Comparison of ENCODE assay signal across 22 cellular contexts in genomic region chr4:55517526-55518229, GRCh38. TPM values are rescaled to one million over a fixed set of nuclear protein-coding genes. Genes with fewer than 3 reads are reported as not detected.
DNase-seq lines count a peak whose midpoint lies in the region; ATAC-seq and TF ChIP-seq lines count a peak whose summit lies in the region.
"Had no signal": no experiment of that assay in that cellular context is flagged by ENCODE, and none has a peak within 500 bp of the region (broad histone marks: within the 10 kb centered on the region; RNA-seq: fewer than 3 reads in every experiment).

No MANE protein-coding gene starts in this region.

- no peak overlapping the region for H3T11ph ChIP-seq in H9 (ENCODE audit: low read length)

- no peaks in the 10 kb centered on the region for H3K23me2 ChIP-seq in H9 (ENCODE audit: insufficient read length, low read depth, low read length, poor library complexity, severe bottlenecking)

- H3K9ac ChIP-seq in H9 (ENCODE audit: extremely low read depth, insufficient read length, low read length), result no peak overlapping the region

- H3K18ac ChIP-seq in H9 (ENCODE audit: insufficient read length, low read depth, low read length), result no peak overlapping the region

- H4K91ac ChIP-seq in H9 (ENCODE audit: insufficient read length, low read depth, low read length), result no peak overlapping the region

- no peak overlapping the region for H2BK120ac ChIP-seq in H9 (ENCODE audit: low read depth, low read length, poor library complexity, severe bottlenecking)

- no peaks in the 10 kb centered on the region for H3K36me3 ChIP-seq in aorta (ENCODE audit: control insufficient read depth in 1 of 2, insufficient read depth in 2 of 2, low read length in 1 of 2)
- H3K36me3 ChIP-seq in Caco-2 (ENCODE audit: control insufficient read depth, insufficient read depth, low read length), result no peaks in the 10 kb centered on the region
- H3K36me3 ChIP-seq: esophagus muscularis mucosa, lower lobe of right lung had no signal

- H3K4me2 ChIP-seq in H9 (ENCODE audit: insufficient read depth, insufficient read length, low read length), result no peak overlapping the region

- H3K14ac ChIP-seq in H9 (ENCODE audit: insufficient read depth, low read length), result no peak overlapping the region

- no peak for TF ChIP-seq CTCF in GM12875 (IDR thresholded peaks at IDR 0.05; ENCODE audit: borderline replicate concordance, insufficient read depth, low read depth, low read length)
- no peak for TF ChIP-seq CTCF in H9 (conservative IDR thresholded peaks at IDR 0.05)
- no peak for TF ChIP-seq CTCF in Caco-2 (IDR thresholded peaks at IDR 0.05; ENCODE audit: insufficient read depth in 1 of 2, low read depth in 1 of 2, low read length in 1 of 2, severe bottlenecking in 1 of 2, unreplicated experiment in 1 of 2)

- H3K4me1 ChIP-seq in aorta (ENCODE audit: control insufficient read depth in 1 of 2, insufficient read depth in 2 of 2, low read length in 2 of 2), result no peaks in the 10 kb centered on the region
- H3K4me1 ChIP-seq in H9 (ENCODE audit: insufficient read depth, low read length), result no peaks in the 10 kb centered on the region
- no peaks in the 10 kb centered on the region for H3K4me1 ChIP-seq in Caco-2
- H3K4me1 ChIP-seq: lower lobe of right lung had no signal

- H2BK20ac ChIP-seq in H9 (ENCODE audit: low read depth, low read length, poor library complexity, severe bottlenecking), result no peak overlapping the region

- H4K5ac ChIP-seq in H9 (ENCODE audit: insufficient read length, low read depth, low read length), result no peak overlapping the region

- H3K23ac ChIP-seq in H9 (ENCODE audit: insufficient read length, low read depth, low read length), result no peak overlapping the region

- no TSS peak for BruUV-seq in Caco-2 (replicated peaks; lab: Mats Ljungman, UMichigan)

- H4K8ac ChIP-seq in H9 (replicated peaks; ENCODE audit: insufficient read length, low read depth, low read length), result no peak overlapping the region

- CTCF ChIA-PET in Caco-2 (lab: Charles Lee), result no interaction called here
- CTCF ChIA-PET in activated CD4-positive, alpha-beta memory T cell treated with anti-CD3 and anti-CD28 coated beads for 36 hours (lab: Charles Lee), result no interaction called here

- no peak overlapping the region for H3K27ac Mint-ChIP-seq in H9
- no peak overlapping the region for H3K27ac Mint-ChIP-seq in Caco-2 (ENCODE audit: unreplicated experiment)
- H3K27ac Mint-ChIP-seq in activated CD4-positive, alpha-beta memory T cell treated with anti-CD3 and anti-CD28 coated beads for 36 hours, result no peak overlapping the region
- H3K27ac Mint-ChIP-seq: nephron, type B pancreatic cell had no signal

- H4K20me1 ChIP-seq in H9 (ENCODE audit: control insufficient read depth, insufficient read depth, insufficient read length), result no peaks in the 10 kb centered on the region

- H3K27me3 ChIP-seq in aorta (ENCODE audit: control insufficient read depth in 1 of 2, insufficient read depth in 2 of 2, low read length in 1 of 2) (no peaks in the 10 kb centered on the region), H9 (ENCODE audit: insufficient read depth, low read length) (no peaks in the 10 kb centered on the region), Caco-2 (replicated peaks; ENCODE audit: control insufficient read depth, insufficient read depth, low read length) (no peaks in the 10 kb centered on the region)
- H3K27me3 ChIP-seq: esophagus muscularis mucosa had no signal

- H3K79me1 ChIP-seq in H9 (ENCODE audit: insufficient read depth, low read depth, low read length, poor library complexity, severe bottlenecking), result no peaks in the 10 kb centered on the region

- H3K9me3 ChIP-seq in aorta (ENCODE audit: control insufficient read depth, low read length) (no peaks in the 10 kb centered on the region), H9 (ENCODE audit: control insufficient read depth, low read depth, low read length) (no peaks in the 10 kb centered on the region), Caco-2 (no peaks in the 10 kb centered on the region)
- H3K9me3 ChIP-seq: esophagus muscularis mucosa, lower lobe of right lung had no signal

- WGBS in aorta, 2 donors, result 97% methylated on average over 2 of the region's 2 CpGs
- no CpG with 5 or more reads among the region's 2 CpGs for WGBS in H9 (ENCODE audit: extremely low coverage, insufficient read length, low lambda C conversion rate)

- H3K27me3 Mint-ChIP-seq in H9 (ENCODE audit: low read depth), result no peaks in the 10 kb centered on the region
- no peaks in the 10 kb centered on the region for H3K27me3 Mint-ChIP-seq in Caco-2 (ENCODE audit: insufficient read depth, unreplicated experiment)
- no peaks in the 10 kb centered on the region for H3K27me3 Mint-ChIP-seq in activated CD4-positive, alpha-beta memory T cell treated with anti-CD3 and anti-CD28 coated beads for 36 hours
- H3K27me3 Mint-ChIP-seq: type B pancreatic cell had no signal

- H2BK12ac ChIP-seq in H9 (ENCODE audit: insufficient read length, low read depth, low read length), result no peak overlapping the region

- no peak overlapping the region for H2BK15ac ChIP-seq in H9 (ENCODE audit: low read depth, low read length)

- no peak overlapping the region for H2AFZ ChIP-seq in H9 (ENCODE audit: low read length)

- H3K27ac ChIP-seq in aorta (ENCODE audit: low read depth in 1 of 2, low read length in 2 of 2) (no peak overlapping the region), H9 (ENCODE audit: insufficient read length, low read depth, low read length) (no peak overlapping the region)
- H3K27ac ChIP-seq: esophagus muscularis mucosa, lower lobe of right lung had no signal

- H3K56ac ChIP-seq in H9 (ENCODE audit: insufficient read length, low read depth, low read length), result no peak overlapping the region

- H3K4me3 ChIP-seq in GM12875 (ENCODE audit: low read depth, low read length), result peak overlapping the region; percentile 4
- H3K4me3 ChIP-seq in aorta (ENCODE audit: low read length in 2 of 2), result no peak overlapping the region
- H3K4me3 ChIP-seq in Caco-2 (ENCODE audit: low read depth, low read length), result no peak overlapping the region
- H3K4me3 ChIP-seq: esophagus muscularis mucosa, lower lobe of right lung had no signal

- POLR2A ChIA-PET in Caco-2 (lab: Charles Lee), result no interaction called here
- POLR2A ChIA-PET in activated CD4-positive, alpha-beta memory T cell treated with anti-CD3 and anti-CD28 coated beads for 36 hours (lab: Charles Lee), result no interaction called here

- H3K36me3 Mint-ChIP-seq in H9 (ENCODE audit: insufficient read depth in 1 of 3, low read depth in 3 of 3), result peaks cover 0 to 16% (median 11%) of the 10 kb centered on the region in 3 experiments; a peak in 5 of 7 replicates
- H3K36me3 Mint-ChIP-seq in Caco-2 (ENCODE audit: insufficient read depth, unreplicated experiment), result no peaks in the 10 kb centered on the region
- H3K36me3 Mint-ChIP-seq in activated CD4-positive, alpha-beta memory T cell treated with anti-CD3 and anti-CD28 coated beads for 36 hours, result peaks cover 8% of the 10 kb centered on the region

- H2BK5ac ChIP-seq in H9 (ENCODE audit: insufficient read length, low read length), result no peak overlapping the region

- no peak overlapping the region for H2AK5ac ChIP-seq in H9 (ENCODE audit: insufficient read length, low read length)

- H3K4me1 Mint-ChIP-seq in H9 (peaks cover 10% of the 10 kb centered on the region in 2 experiments), Caco-2 (ENCODE audit: low read depth, unreplicated experiment) (peaks cover 14% of the 10 kb centered on the region)
- H3K4me1 Mint-ChIP-seq in activated CD4-positive, alpha-beta memory T cell treated with anti-CD3 and anti-CD28 coated beads for 36 hours (ENCODE audit: low read depth), result peaks cover 6% of the 10 kb centered on the region
- H3K4me1 Mint-ChIP-seq: nephron had no signal

- H3K79me2 ChIP-seq in H9 (ENCODE audit: insufficient read depth, low read length), result peaks cover 2% of the 10 kb centered on the region; the same call in 1 of the 2 replicates

- ATAC-seq in GM19023 (IDR thresholded peaks at IDR 0.05; ENCODE audit: unreplicated experiment) (peak; percentile 54), GM21786 (IDR thresholded peaks at IDR 0.05; ENCODE audit: unreplicated experiment) (peak; percentile 62), HG03354 (IDR thresholded peaks at IDR 0.05; ENCODE audit: poor library complexity, severe bottlenecking, unreplicated experiment) (peak; percentile 72), aorta (ENCODE audit: low FRiP score) (no peak)
- ATAC-seq: lower lobe of right lung had no signal

- H3K4ac ChIP-seq in H9 (ENCODE audit: low read depth, low read length), result no peak overlapping the region

- no peak overlapping the region for H3K4me3 Mint-ChIP-seq in H9
- H3K4me3 Mint-ChIP-seq in Caco-2 (ENCODE audit: unreplicated experiment), result no peak overlapping the region
- H3K4me3 Mint-ChIP-seq in activated CD4-positive, alpha-beta memory T cell treated with anti-CD3 and anti-CD28 coated beads for 36 hours, result no peak overlapping the region
- H3K4me3 Mint-ChIP-seq: nephron, type B pancreatic cell had no signal

- intact Hi-C loops in aorta (cut with DNase I), result no loop called here
- intact Hi-C loops in Caco-2 (cut with micrococcal nuclease; ENCODE audit: unreplicated experiment), result no loop called here
- intact Hi-C loops in activated CD4-positive, alpha-beta memory T cell treated with anti-CD3 and anti-CD28 coated beads for 36 hours (cut with micrococcal nuclease), result no loop called here

- DNase-seq in aorta (no peak), H9 (no peak), Caco-2 (no peak)
- no peak for DNase-seq in activated CD4-positive, alpha-beta memory T cell treated with anti-CD3 and anti-CD28 coated beads for 36 hours
- DNase-seq: ACHN; activated effector memory CD4-positive, alpha-beta T cell treated with Interleukin-2 at 50 U/mL for 16 hours; COR-L47; dermis blood vessel endothelial cell; lower lobe of right lung; NCI-H1694; NCI-H774; retina; SHP77; stimulated activated CD4-positive, alpha-beta T cell treated with anti-CD3 and anti-CD28 coated beads, Interleukin-2, amount 100 ng/mL, for 24 hours; T1000 had no signal

- H3K9me3 Mint-ChIP-seq in H9 (peaks cover 3 to 9% of the 10 kb centered on the region in 2 experiments; a peak in 4 of 5 replicates), Caco-2 (ENCODE audit: unreplicated experiment) (peaks cover 9% of the 10 kb centered on the region)
- H3K9me3 Mint-ChIP-seq in activated CD4-positive, alpha-beta memory T cell treated with anti-CD3 and anti-CD28 coated beads for 36 hours, result peaks cover 2% of the 10 kb centered on the region

RNA-seq across cellular contexts. Expression of gene CLOCK, which starts 29.0 kb away (rescaled TPM):
- total RNA-seq in aorta, result 10 to 100 TPM; 32.4 to 36.8 TPM
- polyA plus RNA-seq in aorta, result 1 to 10 TPM; 4.8 to 5.6 TPM
- total RNA-seq in H9 (2021), result 14.3 and 16.2 TPM in 2 replicates
- 9.5 and 12.0 TPM in 2 replicates for total RNA-seq in Caco-2 (2022)
- total RNA-seq in activated CD4-positive, alpha-beta memory T cell treated with anti-CD3 and anti-CD28 coated beads for 36 hours, result 10 to 100 TPM; 10.9 to 12.0 TPM
